15 cellular contexts compared by ENCODE assay signal in genomic region chr17:63785556-63785955, GRCh38. TPM values are rescaled to one million over a fixed set of nuclear protein-coding genes. Genes with fewer than 3 reads are reported as not detected.
DNase-seq lines count a peak whose midpoint lies in the region; ATAC-seq and TF ChIP-seq lines count a peak whose summit lies in the region.
"Had no signal": no experiment of that assay in that cellular context is flagged by ENCODE, and none has a peak within 500 bp of the region (broad histone marks: within the 10 kb centered on the region; RNA-seq: fewer than 3 reads in every experiment).

No MANE protein-coding gene starts in this region.

- no peaks in the 10 kb centered on the region for H3K27me3 ChIP-seq in CD4-positive, CD25-positive, alpha-beta regulatory T cell (ENCODE audit: control insufficient read depth, insufficient read depth, low read length)
- no peaks in the 10 kb centered on the region for H3K27me3 ChIP-seq in body of pancreas
- H3K27me3 ChIP-seq: heart right ventricle, left lung, Peyer's patch had no signal

- H3K36me3 ChIP-seq in CD4-positive, CD25-positive, alpha-beta regulatory T cell (ENCODE audit: control insufficient read depth, insufficient read depth, low read length): peaks cover 51% of the 10 kb centered on the region
- peaks cover 0 to 23% of the 10 kb centered on the region in 2 donors for H3K36me3 ChIP-seq in body of pancreas (replicated peaks in 1 of 2; ENCODE audit: insufficient read depth in 1 of 2, low read depth in 2 of 2)

- no peaks in the 10 kb centered on the region for H3K4me1 ChIP-seq in CD4-positive, CD25-positive, alpha-beta regulatory T cell (ENCODE audit: control insufficient read depth, insufficient read depth, low read length, poor library complexity, severe bottlenecking)
- H3K4me1 ChIP-seq in body of pancreas: peaks cover 15% of the 10 kb centered on the region
- H3K4me1 ChIP-seq: Peyer's patch had no signal

- no peak overlapping the region for H3K4me3 ChIP-seq in CD4-positive, CD25-positive, alpha-beta regulatory T cell (ENCODE audit: low read depth, low read length)
- no peak overlapping the region for H3K4me3 ChIP-seq in body of pancreas
- H3K4me3 ChIP-seq: heart right ventricle, left lung, Peyer's patch had no signal

- no peaks in the 10 kb centered on the region for H3K9me3 ChIP-seq in CD4-positive, CD25-positive, alpha-beta regulatory T cell (ENCODE audit: control insufficient read depth in 2 of 2, low read length in 2 of 2)
- H3K9me3 ChIP-seq in body of pancreas: no peaks in the 10 kb centered on the region
- H3K9me3 ChIP-seq: heart right ventricle, left lung, Peyer's patch had no signal

- no peak for TF ChIP-seq CTCF in brain (conservative IDR thresholded peaks at IDR 0.05)
- TF ChIP-seq CTCF in body of pancreas (IDR thresholded peaks at IDR 0.05): no peak

- no peak overlapping the region for H3K4me3 Mint-ChIP-seq in CD4-positive, CD25-positive, alpha-beta regulatory T cell
- no peak overlapping the region for H3K4me3 Mint-ChIP-seq in brain
- H3K4me3 Mint-ChIP-seq: CD14-positive monocyte; natural killer cell treated with Interleukin-12 subunit alpha and Interleukin-12 subunit beta and Interleukin-15 and Interleukin-18, amount 100 ng/mL, for 72 hours had no signal

- H3K27me3 Mint-ChIP-seq in CD4-positive, CD25-positive, alpha-beta regulatory T cell: no peaks in the 10 kb centered on the region
- no peaks in the 10 kb centered on the region for H3K27me3 Mint-ChIP-seq in brain
- H3K27me3 Mint-ChIP-seq: natural killer cell treated with Interleukin-12 subunit alpha and Interleukin-12 subunit beta and Interleukin-15 and Interleukin-18, amount 100 ng/mL, for 72 hours had no signal

- no peak for ATAC-seq in CD4-positive, CD25-positive, alpha-beta regulatory T cell (ENCODE audit: low read depth in 2 of 2)
- ATAC-seq in GM19035 (IDR thresholded peaks at IDR 0.05; ENCODE audit: unreplicated experiment): no peak
- no peak for ATAC-seq in body of pancreas
- ATAC-seq: heart right ventricle; left lung; natural killer cell treated with Interleukin-12 subunit alpha and Interleukin-12 subunit beta and Interleukin-15 and Interleukin-18, amount 100 ng/mL, for 72 hours; right cardiac atrium had no signal

- no peak overlapping the region for H3K27ac ChIP-seq in CD4-positive, CD25-positive, alpha-beta regulatory T cell (ENCODE audit: insufficient read depth, low read length, poor library complexity, severe bottlenecking)
- H3K27ac ChIP-seq in body of pancreas: no peak overlapping the region
- H3K27ac ChIP-seq: left lung, Peyer's patch had no signal

- no peaks in the 10 kb centered on the region for H3K9me3 Mint-ChIP-seq in CD4-positive, CD25-positive, alpha-beta regulatory T cell
- no peaks in the 10 kb centered on the region for H3K9me3 Mint-ChIP-seq in brain
- H3K9me3 Mint-ChIP-seq: CD14-positive monocyte; natural killer cell treated with Interleukin-12 subunit alpha and Interleukin-12 subunit beta and Interleukin-15 and Interleukin-18, amount 100 ng/mL, for 72 hours had no signal

- H3K4me1 Mint-ChIP-seq in CD4-positive, CD25-positive, alpha-beta regulatory T cell: peaks cover 12 to 53% (median 33%) of the 10 kb centered on the region in 4 donors
- peaks cover 15% of the 10 kb centered on the region for H3K4me1 Mint-ChIP-seq in brain

- intact Hi-C loops in body of pancreas (cut with DNase I): no loop called here

- peaks cover 16% of the 10 kb centered on the region for H3K36me3 Mint-ChIP-seq in CD4-positive, CD25-positive, alpha-beta regulatory T cell
- peaks cover 52% of the 10 kb centered on the region for H3K36me3 Mint-ChIP-seq in brain

- peak overlapping the region in 2 of 3 donors; percentile 47 to 58 for H3K27ac Mint-ChIP-seq in CD4-positive, CD25-positive, alpha-beta regulatory T cell
- peak overlapping the region in 3 of 5 experiments; percentile 39 to 65 (median 40) for H3K27ac Mint-ChIP-seq in brain
- H3K27ac Mint-ChIP-seq: natural killer cell treated with Interleukin-12 subunit alpha and Interleukin-12 subunit beta and Interleukin-15 and Interleukin-18, amount 100 ng/mL, for 72 hours had no signal

- no peak for TF ChIP-seq POLR2A in body of pancreas (IDR thresholded peaks at IDR 0.05)

- DNase-seq in CD4-positive, CD25-positive, alpha-beta regulatory T cell: no peak
- DNase-seq in HPDE6-E6E7 (ENCODE audit: extremely low spot score) (peak; percentile 50), glomerular visceral epithelial cell (ENCODE audit: extremely low spot score) (peak; percentile 3), NCI-H345 (lab: John Stamatoyannopoulos, UW) (no peak), NCI-H1417 treated with DMSO at 0.1 percent for 48 hours (lab: John Stamatoyannopoulos, UW) (no peak), body of pancreas (no peak)
- DNase-seq: heart right ventricle, left lung, NCI-H446 treated with DMSO at 0.1 percent for 48 hours, Peyer's patch, right cardiac atrium had no signal

- 85 to 89% methylated on average over 1 of the region's 1 CpG for WGBS in body of pancreas, 2 donors

RNA-seq across cellular contexts. Expression of gene DDX42, which starts 11.6 kb away (rescaled TPM):
- 94.3 TPM for total RNA-seq in CD4-positive, CD25-positive, alpha-beta regulatory T cell
- 10 to 100 TPM in 2 of 4 donors, 1 to 10 TPM in 2; 8.2 to 14.7 (median 11.4) TPM for polyA plus RNA-seq in CD4-positive, CD25-positive, alpha-beta regulatory T cell
- 44.7 TPM for polyA plus RNA-seq in brain (ENCODE audit: insufficient read depth, low read depth, low replicate concordance)
- 100 to 1,000 TPM; 114 to 116 TPM for total RNA-seq in body of pancreas

RNA-seq across cellular contexts. Expression of gene CCDC47, which starts 12.2 kb away (rescaled TPM):
- total RNA-seq in CD4-positive, CD25-positive, alpha-beta regulatory T cell: 35.4 TPM
- 10 to 100 TPM; 35.7 to 47.9 (median 41.3) TPM for polyA plus RNA-seq in CD4-positive, CD25-positive, alpha-beta regulatory T cell
- 31.7 TPM for polyA plus RNA-seq in brain (ENCODE audit: insufficient read depth, low read depth, low replicate concordance)
- 10 to 100 TPM; 42.2 to 56.8 TPM for total RNA-seq in body of pancreas

RNA-seq across cellular contexts. Expression of gene PSMC5, which starts 41.7 kb away (rescaled TPM):
- 84.8 TPM for total RNA-seq in CD4-positive, CD25-positive, alpha-beta regulatory T cell
- polyA plus RNA-seq in CD4-positive, CD25-positive, alpha-beta regulatory T cell: 100 to 1,000 TPM; 140 to 222 (median 169) TPM
- polyA plus RNA-seq in brain (ENCODE audit: insufficient read depth, low read depth, low replicate concordance): 258 TPM
- 10 to 100 TPM; 55.0 to 59.4 TPM for total RNA-seq in body of pancreas

RNA-seq across cellular contexts. Expression of gene FTSJ3, which starts 41.9 kb away (rescaled TPM):
- total RNA-seq in CD4-positive, CD25-positive, alpha-beta regulatory T cell: 39.4 TPM
- polyA plus RNA-seq in CD4-positive, CD25-positive, alpha-beta regulatory T cell: 10 to 100 TPM; 19.9 to 25.0 (median 23.1) TPM
- polyA plus RNA-seq in brain (ENCODE audit: insufficient read depth, low read depth, low replicate concordance): 29.5 TPM
- 10 to 100 TPM; 22.7 to 30.9 TPM for total RNA-seq in body of pancreas

RNA-seq across cellular contexts. Expression of gene STRADA, which starts 44.0 kb away (rescaled TPM):
- 47.8 TPM for total RNA-seq in CD4-positive, CD25-positive, alpha-beta regulatory T cell
- polyA plus RNA-seq in CD4-positive, CD25-positive, alpha-beta regulatory T cell: 10 to 100 TPM; 20.0 to 31.9 (median 22.2) TPM
- polyA plus RNA-seq in brain (ENCODE audit: insufficient read depth, low read depth, low replicate concordance): 51.6 TPM
- total RNA-seq in body of pancreas: 10 to 100 TPM; 25.4 to 26.7 TPM

Comparison
In these comparisons a context has a peak if more than half of its experiments do, and no peak if none do; other contexts are left out.
1. DNase-seq: peak in HPDE6-E6E7 (single experiment) and glomerular visceral epithelial cell (single experiment); none in CD4-positive, CD25-positive, alpha-beta regulatory T cell (0 of 3), NCI-H345 (single experiment), NCI-H1417 treated with DMSO at 0.1 percent for 48 hours (single experiment) and body of pancreas (0 of 4).